8 cellular contexts compared by ENCODE assay signal in genomic region chr3:49119439-49119838, GRCh38. TPM values are rescaled to one million over a fixed set of nuclear protein-coding genes. Genes with fewer than 3 reads are reported as not detected.
DNase-seq lines count a peak whose midpoint lies in the region; ATAC-seq and TF ChIP-seq lines count a peak whose summit lies in the region.

No MANE protein-coding gene starts in this region.

- H3K9me3 ChIP-seq in Panc1 (ENCODE audit: control insufficient read depth, insufficient read depth, low read depth, low read length) (no peaks in the 10 kb centered on the region), endodermal cell (ENCODE audit: control insufficient read depth, low read length) (no peaks in the 10 kb centered on the region), parathyroid adenoma (ENCODE audit: control insufficient read depth, low read length) (no peaks in the 10 kb centered on the region)

- H3K9ac ChIP-seq in endodermal cell (ENCODE audit: extremely low read depth, low read length, poor library complexity, severe bottlenecking) = peak overlapping the region; percentile 88
- peak overlapping the region; percentile 28 for H3K9ac ChIP-seq in parathyroid adenoma

- peak overlapping the region; percentile 78 for H3K4me2 ChIP-seq in parathyroid adenoma (ENCODE audit: low read length)

- DNase-seq in Calu3 (no peak), Panc1 (ENCODE audit: low read depth, low spot score) (no peak), endodermal cell (no peak), SKM-1 (lab: John Stamatoyannopoulos, UW; ENCODE audit: unreplicated experiment) (no peak)

- TF ChIP-seq CTCF in Calu3 (IDR thresholded peaks at IDR 0.05; ENCODE audit: unreplicated experiment) (no peak), Panc1 (IDR thresholded peaks at IDR 0.05) (no peak), endodermal cell (conservative IDR thresholded peaks at IDR 0.05) (no peak), parathyroid adenoma (IDR thresholded peaks at IDR 0.05) (no peak)

- H3K27ac ChIP-seq in Panc1 (ENCODE audit: low read length) (peak overlapping the region; percentile 92), endodermal cell (ENCODE audit: low read depth, low read length) (no peak overlapping the region), parathyroid adenoma (peak overlapping the region; percentile 91)

- peaks cover 37% of the 10 kb centered on the region for H3K79me2 ChIP-seq in parathyroid adenoma

- BruUV-seq in Calu3 (replicated peaks; lab: Mats Ljungman, UMichigan) (no TSS peak), Panc1 (replicated peaks; lab: Mats Ljungman, UMichigan) (no TSS peak)

- peaks cover 47% of the 10 kb centered on the region for H3K36me3 Mint-ChIP-seq in Calu3 (ENCODE audit: insufficient read depth, unreplicated experiment)
- H3K36me3 Mint-ChIP-seq in endodermal cell (ENCODE audit: low read depth) = peaks cover 46% of the 10 kb centered on the region

- no peaks in the 10 kb centered on the region; the same call in 1 of the 2 replicates for H3K36me3 ChIP-seq in Panc1 (ENCODE audit: control insufficient read depth, insufficient read depth, low read length)
- H3K36me3 ChIP-seq in endodermal cell (ENCODE audit: control insufficient read depth, insufficient read depth, low read length) = peaks cover 69% of the 10 kb centered on the region
- no peaks in the 10 kb centered on the region for H3K36me3 ChIP-seq in parathyroid adenoma (ENCODE audit: control insufficient read depth, insufficient read depth, low read length)

- H3K4me3 ChIP-seq in Panc1 (ENCODE audit: low read depth in 2 of 2, low read length in 2 of 2) (peak overlapping the region; percentile 83 to 85), endodermal cell (ENCODE audit: low read length) (peak overlapping the region; percentile 89), parathyroid adenoma (ENCODE audit: low read depth, low read length) (peak overlapping the region; percentile 80)

- POLR2A ChIA-PET in Panc1 (lab: Charles Lee) = interaction anchor here (0.6 kb wide), 1 partner anchor 83 kb away, joined by 8 read pairs; no protein-coding TSS in a partner anchor

- H3K4me1 Mint-ChIP-seq in Calu3 (ENCODE audit: low read depth, unreplicated experiment) (peaks cover 7% of the 10 kb centered on the region), endodermal cell (peaks cover 4% of the 10 kb centered on the region)

- peaks cover 8% of the 10 kb centered on the region for H3K4me1 ChIP-seq in Panc1 (ENCODE audit: control insufficient read depth, insufficient read depth, low read length)
- peaks cover 4% of the 10 kb centered on the region for H3K4me1 ChIP-seq in endodermal cell (ENCODE audit: control insufficient read depth, insufficient read depth, low read length)
- H3K4me1 ChIP-seq in parathyroid adenoma = peaks cover 15% of the 10 kb centered on the region

- H3K9me3 Mint-ChIP-seq in Calu3 (ENCODE audit: low read depth, unreplicated experiment) = no peaks in the 10 kb centered on the region
- no peaks in the 10 kb centered on the region for H3K9me3 Mint-ChIP-seq in endodermal cell

- H3K4me3 Mint-ChIP-seq in Calu3 (ENCODE audit: low read depth, unreplicated experiment) (peak overlapping the region; percentile 73), endodermal cell (peak overlapping the region; percentile 76)

- no peaks in the 10 kb centered on the region for H3K27me3 ChIP-seq in Panc1 (ENCODE audit: control insufficient read depth, insufficient read depth, low read length)
- H3K27me3 ChIP-seq in endodermal cell (ENCODE audit: control insufficient read depth, insufficient read depth, low read length, poor library complexity, severe bottlenecking) = no peaks in the 10 kb centered on the region
- H3K27me3 ChIP-seq in parathyroid adenoma (ENCODE audit: control insufficient read depth, insufficient read depth, low read length) = no peaks in the 10 kb centered on the region

- 100% methylated on average over 1 to 3 of the region's 3 CpGs for WGBS in endodermal cell (ENCODE audit: insufficient coverage in 1 of 2, insufficient read length in 1 of 2), 2 experiments

- ATAC-seq in Panc1 (no peak), HG03469 (IDR thresholded peaks at IDR 0.05; ENCODE audit: unreplicated experiment) (no peak), HG02840 (IDR thresholded peaks at IDR 0.05; ENCODE audit: low FRiP score, unreplicated experiment) (no peak), HG03175 (IDR thresholded peaks at IDR 0.05; ENCODE audit: unreplicated experiment) (no peak)

- CTCF ChIA-PET in Calu3 (lab: Charles Lee) (interaction anchor here (0.6 kb wide), 1 partner anchor 23 kb away, joined by 6 read pairs; no protein-coding TSS in a partner anchor), Panc1 (lab: Charles Lee) (no interaction called here)

- intact Hi-C loops in Calu3 (cut with micrococcal nuclease; ENCODE audit: unreplicated experiment) (no loop called here), Panc1 (cut with micrococcal nuclease; ENCODE audit: unreplicated experiment) (no loop called here)

- no peak overlapping the region for H2AFZ ChIP-seq in parathyroid adenoma

- in situ Hi-C loops in Panc1 (cut with HindIII; ENCODE audit: low pct_unique_long_range_greater_than_20kb, low sequenced_read_pairs) = no loop called here

- H3K27me3 Mint-ChIP-seq in Calu3 (ENCODE audit: unreplicated experiment) (no peaks in the 10 kb centered on the region), endodermal cell (ENCODE audit: insufficient read depth) (no peaks in the 10 kb centered on the region)

- no peak overlapping the region for H3K27ac Mint-ChIP-seq in Calu3 (ENCODE audit: unreplicated experiment)
- no peak overlapping the region for H3K27ac Mint-ChIP-seq in endodermal cell

RNA-seq across cellular contexts. Expression of gene USP19, which starts 1.2 kb away (rescaled TPM):
- total RNA-seq in Calu3 (2022) (44.3 and 51.0 TPM in 2 replicates), Panc1 (2021; ENCODE audit: unreplicated experiment) (60.6 TPM), endodermal cell (10 to 100 TPM; 61.5 to 63.2 TPM)
- polyA plus RNA-seq in Panc1 (2012; ENCODE audit: insufficient read length) = 40.7 TPM
- polyA plus RNA-seq in endodermal cell (2013, experiment 1 of 2) = 50.7 TPM
- polyA plus RNA-seq in endodermal cell (2013, experiment 2 of 2) = 43.1 TPM

RNA-seq across cellular contexts. Expression of gene LAMB2, which starts 13.4 kb away (rescaled TPM):
- 288 and 316 TPM in 2 replicates for total RNA-seq in Calu3 (2022)
- 189 TPM for total RNA-seq in Panc1 (2021; ENCODE audit: unreplicated experiment)
- polyA plus RNA-seq in Panc1 (2012; ENCODE audit: insufficient read length) = 252 TPM
- total RNA-seq in endodermal cell = 10 to 100 TPM; 83.6 to 97.8 TPM
- polyA plus RNA-seq in endodermal cell (2013, experiment 1 of 2) = 159 TPM
- 154 TPM for polyA plus RNA-seq in endodermal cell (2013, experiment 2 of 2)

RNA-seq across cellular contexts. Expression of gene QARS1, which starts 14.9 kb away (rescaled TPM):
- total RNA-seq in Calu3 (2022) = 179 and 248 TPM in 2 replicates
- total RNA-seq in Panc1 (2021; ENCODE audit: unreplicated experiment) = 186 TPM
- 232 TPM for polyA plus RNA-seq in Panc1 (2012; ENCODE audit: insufficient read length)
- 100 to 1,000 TPM; 314 to 358 TPM for total RNA-seq in endodermal cell
- 290 TPM for polyA plus RNA-seq in endodermal cell (2013, experiment 1 of 2)
- polyA plus RNA-seq in endodermal cell (2013, experiment 2 of 2) = 278 TPM

RNA-seq across cellular contexts. Expression of gene QRICH1, which starts 25.6 kb away (rescaled TPM):
- total RNA-seq in Calu3 (2022) = 97.8 and 107 TPM in 2 replicates
- 79.9 TPM for total RNA-seq in Panc1 (2021; ENCODE audit: unreplicated experiment)
- 53.5 TPM for polyA plus RNA-seq in Panc1 (2012; ENCODE audit: insufficient read length)
- total RNA-seq in endodermal cell = 100 to 1,000 TPM; 127 to 155 TPM
- 108 TPM for polyA plus RNA-seq in endodermal cell (2013, experiment 1 of 2)
- polyA plus RNA-seq in endodermal cell (2013, experiment 2 of 2) = 96.8 TPM

RNA-seq across cellular contexts. Expression of gene CCDC71, which starts 46.7 kb away (rescaled TPM):
- total RNA-seq in Calu3 (2022) (19.2 and 20.2 TPM in 2 replicates), Panc1 (2021; ENCODE audit: unreplicated experiment) (14.1 TPM), endodermal cell (10 to 100 TPM; 23.4 to 25.7 TPM)
- 19.7 TPM for polyA plus RNA-seq in Panc1 (2012; ENCODE audit: insufficient read length)
- polyA plus RNA-seq in endodermal cell (2013, experiment 1 of 2) = 25.0 TPM
- 22.0 TPM for polyA plus RNA-seq in endodermal cell (2013, experiment 2 of 2)
